Comparison of ENCODE assay signal across 8 cellular contexts in genomic region chr11:64245401-64245796, GRCh38. TPM values are rescaled to one million over a fixed set of nuclear protein-coding genes. Genes with fewer than 3 reads are reported as not detected.
DNase-seq lines count a peak whose midpoint lies in the region; ATAC-seq and TF ChIP-seq lines count a peak whose summit lies in the region.

No MANE protein-coding gene starts in this region.

- H3K4me1 ChIP-seq in A673 (ENCODE audit: insufficient read depth, low read length, poor library complexity, severe bottlenecking) (peaks cover 27% of the 10 kb centered on the region), HUES6 (ENCODE audit: control insufficient read depth, insufficient read depth, low read length) (peaks cover 44% of the 10 kb centered on the region), right atrium auricular region (peaks cover 0 to 47% of the 10 kb centered on the region in 2 donors)

- DNase-seq in A673 (ENCODE audit: low spot score) = no peak
- DNase-seq in activated gamma-delta T cell (lab: John Stamatoyannopoulos, UW) = peak; percentile 51
- no peak for DNase-seq in right atrium auricular region (ENCODE audit: low spot score)
- no peak for DNase-seq in skeletal muscle cell (ENCODE audit: low read depth)

- no peaks in the 10 kb centered on the region for H3K9me3 ChIP-seq in A673 (ENCODE audit: low read depth, low read length, poor library complexity, severe bottlenecking)
- no peaks in the 10 kb centered on the region for H3K9me3 ChIP-seq in HUES6 (ENCODE audit: control insufficient read depth, insufficient read depth, low read depth, low read length)
- no peaks in the 10 kb centered on the region for H3K9me3 ChIP-seq in right atrium auricular region

- intact Hi-C loops in A673 (cut with micrococcal nuclease; ENCODE audit: unreplicated experiment) = loop anchor here (5.0 kb wide), 1 partner anchor 38 kb away; the partner anchor contains the start of gene FERMT3

- TF ChIP-seq CTCF in A673 (conservative IDR thresholded peaks at IDR 0.05; ENCODE audit: low read depth, low read length) (no peak), right atrium auricular region (IDR thresholded peaks at IDR 0.05) (no peak)

- H3K27me3 ChIP-seq in A673 (replicated peaks; ENCODE audit: insufficient read depth, low read depth, low read length, poor library complexity) (no peaks in the 10 kb centered on the region), HUES6 (ENCODE audit: control insufficient read depth, insufficient read depth, low read length) (no peaks in the 10 kb centered on the region), right atrium auricular region (no peaks in the 10 kb centered on the region)

- BruUV-seq in A673 (replicated peaks; lab: Mats Ljungman, UMichigan) = no TSS peak

- POLR2A ChIA-PET in A673 (lab: Charles Lee; ENCODE audit: low non-redundant PET) = interaction anchor here (0.5 to 0.7 kb wide), 3 partner anchors 60 to 1189 kb away, joined by 3 to 4 read pairs (median 4); partner anchors contain the start of gene STIP1

- H3K9ac ChIP-seq in HUES6 (ENCODE audit: low read length) = peak overlapping the region; percentile 84

- peaks cover 12% of the 10 kb centered on the region for H3K36me3 ChIP-seq in A673 (ENCODE audit: insufficient read depth, low read length, poor library complexity, severe bottlenecking)
- H3K36me3 ChIP-seq in HUES6 (ENCODE audit: control insufficient read depth, insufficient read depth, low read length) = peaks cover 19% of the 10 kb centered on the region
- H3K36me3 ChIP-seq in right atrium auricular region = peaks cover 10% of the 10 kb centered on the region

- H3K27ac ChIP-seq in A673 (ENCODE audit: low read depth, low read length, poor library complexity, severe bottlenecking) (peak overlapping the region; percentile 92), HUES6 (ENCODE audit: low read depth, low read length) (no peak overlapping the region; the same call in 1 of the 2 replicates), right atrium auricular region (peak overlapping the region; percentile 88 to 91)

- ATAC-seq in esophagus mucosa (no peak), HG02938 (IDR thresholded peaks at IDR 0.05; ENCODE audit: unreplicated experiment) (no peak), HG02981 (IDR thresholded peaks at IDR 0.05; ENCODE audit: unreplicated experiment) (no peak)

- H3K4me3 ChIP-seq in A673 (ENCODE audit: low read depth, low read length, poor library complexity, severe bottlenecking) = peak overlapping the region; percentile 99
- peak overlapping the region; percentile 81 for H3K4me3 ChIP-seq in HUES6 (ENCODE audit: low read depth, low read length)
- peak overlapping the region; percentile 74 to 82 for H3K4me3 ChIP-seq in right atrium auricular region
- peak overlapping the region; percentile 91 for H3K4me3 ChIP-seq in skeletal muscle cell (ENCODE audit: low read depth, low read length)

- CTCF ChIA-PET in A673 (lab: Charles Lee) = interaction anchor here (1.6 kb wide), 1 partner anchor 41 kb away, joined by 3 read pairs; no protein-coding TSS in a partner anchor

RNA-seq across cellular contexts. Expression of gene PPP1R14B, which starts 1.3 kb away (rescaled TPM):
- total RNA-seq in A673 (2021) (378 and 402 TPM in 2 replicates), right atrium auricular region (10 to 100 TPM; 76.4 to 99.2 TPM), esophagus mucosa (265 TPM)

RNA-seq across cellular contexts. Expression of gene FKBP2, which starts 4.5 kb away (rescaled TPM):
- total RNA-seq in A673 (2021) (57.5 and 63.1 TPM in 2 replicates), right atrium auricular region (10 to 100 TPM; 59.1 to 83.4 TPM), esophagus mucosa (40.7 TPM)

RNA-seq across cellular contexts. Expression of gene PLCB3, which starts 5.9 kb away (rescaled TPM):
- total RNA-seq in A673 (2021) (45.3 and 51.1 TPM in 2 replicates), right atrium auricular region (10 to 100 TPM in 1 of 2 donors, 1 to 10 TPM in 1; 7.5 to 15.5 TPM), esophagus mucosa (43.9 TPM)

RNA-seq across cellular contexts. Expression of gene VEGFB, which starts 11.0 kb away (rescaled TPM):
- total RNA-seq in A673 (2021) = 93.3 and 108 TPM in 2 replicates
- total RNA-seq in right atrium auricular region = 100 to 1,000 TPM; 153 to 201 TPM
- total RNA-seq in esophagus mucosa = 45.2 TPM

RNA-seq across cellular contexts. Expression of gene DNAJC4, which starts 15.1 kb away (rescaled TPM):
- total RNA-seq in A673 (2021) = 20.2 and 23.9 TPM in 2 replicates
- total RNA-seq in right atrium auricular region = 10 to 100 TPM; 24.7 to 32.1 TPM
- 16.7 TPM for total RNA-seq in esophagus mucosa
